Comparison of ENCODE assay signal across 8 cellular contexts in the genomic region with DNA sequence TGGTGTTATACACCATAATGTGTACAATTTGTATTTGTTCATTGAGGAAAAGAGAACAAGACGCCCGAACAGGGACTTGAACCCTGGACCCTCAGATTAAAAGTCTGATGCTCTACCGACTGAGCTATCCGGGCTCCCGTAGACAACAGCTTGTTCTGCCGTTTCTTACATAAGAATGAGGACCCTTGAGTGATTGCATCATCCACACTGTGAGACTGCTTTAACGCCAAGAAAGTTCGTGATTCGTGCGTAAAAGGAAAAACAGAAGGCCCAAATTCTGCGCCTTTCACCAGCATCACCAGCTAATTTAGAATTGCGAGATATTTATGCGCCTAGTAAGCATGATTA. TPM values are rescaled to one million over a fixed set of nuclear protein-coding genes. Genes with fewer than 3 reads are reported as not detected.
DNase-seq lines count a peak whose midpoint lies in the region; FAIRE-seq and TF ChIP-seq lines count a peak whose summit lies in the region.

No MANE protein-coding gene starts in this region.

- no peaks in the 10 kb centered on the region for H3K9me3 Mint-ChIP-seq in nephron

- 0 to 1% methylated on average over 13 of the region's 13 CpGs for WGBS in GM23248 (ENCODE audit: low coverage in 1 of 2, low lambda C conversion rate in 2 of 2, missing lambda C conversion rate in 2 of 2), 2 experiments

- peak overlapping the region; percentile 92 for H2AFZ ChIP-seq in GM23248

- no peaks in the 10 kb centered on the region for H3K9me3 ChIP-seq in GM23248 (ENCODE audit: low read depth)

- H3K9me2 ChIP-seq in GM23248 (ENCODE audit: insufficient read depth), result no peaks in the 10 kb centered on the region

- 0 out of 2 replicates have a peak, but pooled peaks cover 3% of the 10 kb centered on the region for H4K20me1 ChIP-seq in GM23248 (ENCODE audit: insufficient read depth)

- no peaks in the 10 kb centered on the region for H3K36me3 Mint-ChIP-seq in nephron (ENCODE audit: low read depth)

- H3K4me1 ChIP-seq in GM23248 (ENCODE audit: insufficient read depth), result peaks cover 4% of the 10 kb centered on the region; the same call in 1 of the 2 replicates

- no peaks in the 10 kb centered on the region for H3K79me2 ChIP-seq in GM23248 (ENCODE audit: insufficient read depth)

- FAIRE-seq in RCC 7860 (lab: Jason Lieb, UNC), result peak; percentile 30

- H3K27me3 ChIP-seq in GM23248 (replicated peaks; ENCODE audit: insufficient read depth), result no peaks in the 10 kb centered on the region

- H3K27me3 Mint-ChIP-seq in nephron (ENCODE audit: low read depth), result no peaks in the 10 kb centered on the region

- peaks cover 39% of the 10 kb centered on the region for H3K4me1 Mint-ChIP-seq in nephron

- H3F3A ChIP-seq in GM23248 (ENCODE audit: insufficient read depth), result peaks cover 30% of the 10 kb centered on the region

- H3K4me3 ChIP-seq in GM23248, result peak overlapping the region; percentile 74
- H3K4me3 ChIP-seq in fibroblast of mammary gland (ENCODE audit: control insufficient read depth, low read depth, low read length), result peak overlapping the region; percentile 82

- in situ Hi-C loops in GM23248 (cut with MboI), result loop anchor here (10.0 kb wide), 1 partner anchor 62 kb away; no protein-coding TSS in a partner anchor

- peak overlapping the region; percentile 97 to 99 (median 99) for H3K27ac Mint-ChIP-seq in nephron

- H3K4me2 ChIP-seq in GM23248 (ENCODE audit: unreplicated experiment), result peak overlapping the region; percentile 94

- TF ChIP-seq CTCF in fibroblast of mammary gland (conservative IDR thresholded peaks at IDR 0.05; ENCODE audit: control insufficient read depth, insufficient read depth, low read depth, low read length) (no peak), nephron (IDR thresholded peaks at IDR 0.05; ENCODE audit: unreplicated experiment in 3 of 3) (no peak)

- DNase-seq in DMS53 (lab: John Stamatoyannopoulos, UW) (peak; percentile 96), GM23248 (peak; percentile 91), Kasumi-1 (lab: John Stamatoyannopoulos, UW) (peak; percentile 81 to 87), RCC 7860 (ENCODE audit: low spot score) (peak; percentile 92), activated T-helper 1 cell treated with Interleukin-2 at 50 U/mL for 16 hours (ENCODE audit: low read depth) (peak; percentile 70), fibroblast of mammary gland (ENCODE audit: low read depth) (peak; percentile 92)
- peak; percentile 72 for DNase-seq in stimulated activated naive CD4-positive, alpha-beta T cell treated with Interleukin-2 at 50 U/mL for 16 hours (lab: John Stamatoyannopoulos, UW)

- peak overlapping the region; percentile 88 for H3K27ac ChIP-seq in GM23248

- H3K4me3 Mint-ChIP-seq in nephron, result peak overlapping the region; percentile 92 to 97 (median 97)

- no peaks in the 10 kb centered on the region for H3K36me3 ChIP-seq in GM23248 (ENCODE audit: low read depth)

- peak overlapping the region; percentile 85 for H3K9ac ChIP-seq in GM23248

RNA-seq across cellular contexts. Expression of a gene that starts 9.3 kb away (rescaled TPM):
- 12.6 and 17.2 TPM in 2 replicates for total RNA-seq in GM23248 (2014; rRNA removed; shearing (Covaris generic))
- polyA plus RNA-seq in GM23248 (2016; fragmentation: Nextera tagmentation; extraction: Ambion mirVana), result 9.6 and 11.7 TPM in 2 replicates

RNA-seq across cellular contexts. Expression of a gene that starts 12.3 kb away (rescaled TPM):
- total RNA-seq in GM23248 (2014; rRNA removed; shearing (Covaris generic)), result 0.63 and 0.76 TPM in 2 replicates
- 0.20 and 0.53 TPM in 2 replicates for polyA plus RNA-seq in GM23248 (2016; fragmentation: Nextera tagmentation; extraction: Ambion mirVana)

Comparison
In these comparisons a context has a peak if more than half of its experiments do, and no peak if none do; other contexts are left out.
1. Peak in every context shown above with its lines: DNase-seq, H3K4me3 ChIP-seq and H3K27ac ChIP-seq.